ENCODE assay signal across 24 cellular contexts in the genomic region with DNA sequence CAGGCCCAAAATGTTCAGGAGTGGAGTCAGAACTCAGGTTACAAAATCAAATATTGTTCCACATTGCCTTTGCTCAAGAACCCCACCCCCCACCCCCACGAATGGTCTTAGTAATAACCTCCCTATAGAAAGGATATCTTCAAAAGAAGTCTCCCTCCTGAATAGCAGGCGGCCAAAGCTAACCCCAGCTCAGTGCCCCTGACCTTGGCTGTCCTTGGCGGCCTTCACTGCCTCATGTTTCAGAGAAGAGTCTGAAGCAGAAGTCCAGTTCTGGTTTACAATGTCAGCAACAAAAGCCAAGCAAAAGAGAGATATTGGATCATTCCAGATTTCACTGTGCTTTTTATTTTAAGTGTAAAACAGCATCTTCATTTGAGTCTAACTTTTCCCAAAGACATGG.
A peak's percentile ranks its signal among the peaks of the same experiment; 100 is the strongest.
DNase-seq lines count a peak whose midpoint lies in the region; ATAC-seq, FAIRE-seq and TF ChIP-seq lines count a peak whose summit lies in the region.
"Had no signal": no experiment of that assay in that cellular context is flagged by ENCODE, and none has a peak within 500 bp of the region (broad histone marks: within the 10 kb centered on the region; RNA-seq: fewer than 3 reads in every experiment).

No MANE protein-coding gene starts in this region.

- H3K4me3 Mint-ChIP-seq in nephron progenitor cell = no peak overlapping the region
- H3K4me3 Mint-ChIP-seq: CD14-positive monocyte; CD4-positive, alpha-beta memory T cell; CD4-positive, CD25-positive, alpha-beta regulatory T cell; CD8-positive, alpha-beta memory T cell had no signal

- peaks cover 39% of the 10 kb centered on the region for H3K4me1 Mint-ChIP-seq in nephron progenitor cell
- H3K4me1 Mint-ChIP-seq: CD14-positive monocyte; CD4-positive, CD25-positive, alpha-beta regulatory T cell; CD8-positive, alpha-beta memory T cell had no signal

- TF ChIP-seq POLR2A in HepG2 (IDR thresholded peaks at IDR 0.05; ENCODE audit: insufficient read depth in 1 of 2, low read depth in 2 of 2, low read length in 2 of 2) = no peak
- no peak for TF ChIP-seq POLR2A in right lobe of liver (IDR thresholded peaks at IDR 0.05)
- no peak for TF ChIP-seq POLR2A in gastrocnemius medialis (IDR thresholded peaks at IDR 0.05)

- H4K20me1 ChIP-seq in HepG2 (ENCODE audit: insufficient read depth, low read length) (no peaks in the 10 kb centered on the region), hepatocyte (ENCODE audit: insufficient read depth, poor library complexity, severe bottlenecking) (no peaks in the 10 kb centered on the region)
- H4K20me1 ChIP-seq: BLaER1 had no signal

- TF ChIP-seq EP300 in HepG2 (IDR thresholded peaks at IDR 0.05; ENCODE audit: low read depth in 2 of 2, low read length in 2 of 2) = no peak
- no peak for TF ChIP-seq EP300 in HepG2 (CRISPR knock-in tag; IDR thresholded peaks at IDR 0.05; ENCODE audit: borderline replicate concordance)

- POLR2A ChIA-PET in HepG2 (lab: Yijun Ruan, JAX) = no interaction called here

- no peaks in the 10 kb centered on the region for H3K36me3 Mint-ChIP-seq in nephron progenitor cell (ENCODE audit: low read depth)
- H3K36me3 Mint-ChIP-seq: CD14-positive monocyte; CD4-positive, alpha-beta memory T cell; CD4-positive, CD25-positive, alpha-beta regulatory T cell; CD8-positive, alpha-beta memory T cell had no signal

- no peak for DNase-seq in HepG2 (ENCODE audit: low spot score)
- DNase-seq in right lobe of liver = no peak
- no peak for DNase-seq in nephron progenitor cell
- DNase-seq in gastrocnemius medialis = no peak
- DNase-seq in hepatocyte (ENCODE audit: low spot score) = no peak
- DNase-seq: 8988T; ACHN; BE2C; C1 segment of cervical spinal cord; Calu3; CD4-positive, alpha-beta memory T cell; CD4-positive, CD25-positive, alpha-beta regulatory T cell; CD8-positive, alpha-beta memory T cell; COR-L47; DMS79 treated with DMSO at 0.1 percent for 48 hours; GF-D8 had no signal

- 31% methylated on average over 3 of the region's 3 CpGs for WGBS in HepG2 (ENCODE audit: low lambda C conversion rate)
- WGBS in right lobe of liver (ENCODE audit: insufficient coverage, low coverage, low lambda C conversion rate, missing lambda C conversion rate) = 87% methylated on average over 3 of the region's 3 CpGs
- WGBS in hepatocyte (ENCODE audit: low lambda C conversion rate, missing lambda C conversion rate) = 99% methylated on average over 3 of the region's 3 CpGs

- H3K9me3 ChIP-seq in HepG2 (ENCODE audit: low read length) = no peaks in the 10 kb centered on the region
- H3K9me3 ChIP-seq in right lobe of liver = no peaks in the 10 kb centered on the region
- no peaks in the 10 kb centered on the region for H3K9me3 ChIP-seq in gastrocnemius medialis
- H3K9me3 ChIP-seq in hepatocyte (ENCODE audit: low read depth) = no peaks in the 10 kb centered on the region
- H3K9me3 ChIP-seq: BE2C, BLaER1 had no signal

- H3K27ac ChIP-seq in HepG2 (ENCODE audit: extremely low read length, insufficient read depth, low read length) (no peak overlapping the region), right lobe of liver (no peak overlapping the region), gastrocnemius medialis (peak overlapping the region; percentile 59 to 80 (median 77)), hepatocyte (no peak overlapping the region)
- H3K27ac ChIP-seq: BLaER1 had no signal

- H3K9me2 ChIP-seq in hepatocyte (replicated peaks; ENCODE audit: insufficient read depth) = no peaks in the 10 kb centered on the region

- H3K4me1 ChIP-seq in HepG2 (ENCODE audit: insufficient read depth, low read length) = peaks cover 18% of the 10 kb centered on the region; the same call in 1 of the 2 replicates
- H3K4me1 ChIP-seq in right lobe of liver = peaks cover 0 to 4% (median under 1%) of the 10 kb centered on the region in 4 donors
- H3K4me1 ChIP-seq in gastrocnemius medialis = peaks cover 17 to 30% of the 10 kb centered on the region in 2 donors
- peaks cover 5% of the 10 kb centered on the region for H3K4me1 ChIP-seq in hepatocyte (ENCODE audit: insufficient read depth)
- H3K4me1 ChIP-seq: BE2C, BLaER1 had no signal

- H3K79me2 ChIP-seq in HepG2 (ENCODE audit: insufficient read depth, low read length) = no peaks in the 10 kb centered on the region
- no peaks in the 10 kb centered on the region for H3K79me2 ChIP-seq in hepatocyte

- peak overlapping the region; percentile 42 for H3K27ac Mint-ChIP-seq in nephron progenitor cell
- H3K27ac Mint-ChIP-seq: CD4-positive, alpha-beta memory T cell; CD4-positive, CD25-positive, alpha-beta regulatory T cell; CD8-positive, alpha-beta memory T cell had no signal

- H3K36me3 ChIP-seq in HepG2 (replicated peaks in 1 of 2; ENCODE audit: control insufficient read depth in 1 of 2, insufficient read depth in 2 of 2, low read length in 2 of 2) (no peaks in the 10 kb centered on the region), right lobe of liver (no peaks in the 10 kb centered on the region), gastrocnemius medialis (no peaks in the 10 kb centered on the region), hepatocyte (replicated peaks; ENCODE audit: insufficient read depth, low read depth) (no peaks in the 10 kb centered on the region)
- H3K36me3 ChIP-seq: BE2C, BLaER1 had no signal

- CTCF ChIA-PET in HepG2 (lab: Yijun Ruan, JAX; ENCODE audit: low intra/inter-chr PET ratio, low total read pairs) = no interaction called here

- intact Hi-C loops in HepG2 (cut with micrococcal nuclease; ENCODE audit: unreplicated experiment) (no loop called here), right lobe of liver (cut with DNase I) (no loop called here), gastrocnemius medialis (cut with DNase I; ENCODE audit: low total_unique reads) (no loop called here)

- FAIRE-seq in HepG2 (lab: Jason Lieb, UNC) = no peak
- FAIRE-seq: A204.1, D721Med, G401.6, GM12891, GM19239 had no signal

- H3K9me3 Mint-ChIP-seq in nephron progenitor cell = peaks cover 19% of the 10 kb centered on the region
- H3K9me3 Mint-ChIP-seq: CD8-positive, alpha-beta memory T cell had no signal

- no peaks in the 10 kb centered on the region for H3K27me3 ChIP-seq in HepG2 (ENCODE audit: control insufficient read depth in 1 of 2, insufficient read depth in 2 of 2, low read length in 2 of 2)
- H3K27me3 ChIP-seq in right lobe of liver = no peaks in the 10 kb centered on the region
- H3K27me3 ChIP-seq in gastrocnemius medialis = no peaks in the 10 kb centered on the region
- H3K27me3 ChIP-seq in hepatocyte = no peaks in the 10 kb centered on the region
- H3K27me3 ChIP-seq: BE2C, BLaER1 had no signal

- no TSS peak for BruUV-seq in HepG2 (replicated peaks; lab: Mats Ljungman, UMichigan)

- H3K9ac ChIP-seq in HepG2 (ENCODE audit: insufficient read depth, low read depth, low read length) = no peak overlapping the region
- H3K9ac ChIP-seq: BLaER1 had no signal

- in situ Hi-C loops in HepG2 (cut with HindIII; ENCODE audit: extremely low pct_ligation_motif_present, low pct_unique_long_range_greater_than_20kb) = no loop called here
- in situ Hi-C loops in gastrocnemius medialis (cut with MboI; ENCODE audit: low sequenced_read_pairs in 4 of 4) = no loop called here

- H3K27me3 Mint-ChIP-seq in nephron progenitor cell (ENCODE audit: low read depth, poor library complexity) = no peaks in the 10 kb centered on the region
- H3K27me3 Mint-ChIP-seq: CD4-positive, CD25-positive, alpha-beta regulatory T cell had no signal

- ATAC-seq in HepG2 (no peak), right lobe of liver (no peak), gastrocnemius medialis (no peak), GM19463 (IDR thresholded peaks at IDR 0.05; ENCODE audit: unreplicated experiment) (no peak)

- TF ChIP-seq CTCF in HepG2 (CRISPR knock-in tag; IDR thresholded peaks at IDR 0.05) (no peak), right lobe of liver (IDR thresholded peaks at IDR 0.05) (no peak), nephron progenitor cell (IDR thresholded peaks at IDR 0.05) (no peak), gastrocnemius medialis (IDR thresholded peaks at IDR 0.05 in 4 of 5, conservative IDR thresholded peaks at IDR 0.05 in 1 of 5) (no peak), hepatocyte (IDR thresholded peaks at IDR 0.05; ENCODE audit: poor library complexity) (no peak)

- H2AFZ ChIP-seq in HepG2 (ENCODE audit: low read length) (no peak overlapping the region), hepatocyte (no peak overlapping the region)

- H3K4me2 ChIP-seq in HepG2 (ENCODE audit: low read depth, low read length) = no peak overlapping the region
- H3K4me2 ChIP-seq in hepatocyte = no peak overlapping the region
- H3K4me2 ChIP-seq: BLaER1 had no signal

- TF ChIP-seq RAD21 in HepG2 (CRISPR knock-in tag; IDR thresholded peaks at IDR 0.05) = no peak

- H3K4me3 ChIP-seq in HepG2 (replicated peaks in 1 of 3; ENCODE audit: insufficient read depth in 1 of 3, low read depth in 2 of 3, low read length in 3 of 3) (no peak overlapping the region), right lobe of liver (no peak overlapping the region), gastrocnemius medialis (no peak overlapping the region), hepatocyte (no peak overlapping the region)
- H3K4me3 ChIP-seq: BLaER1 had no signal

TF ChIP-seq in HepG2, 621 proteins besides CTCF, POLR2A, EP300 and RAD21:
- TF ChIP-seq ZNF468 (CRISPR knock-in tag; IDR thresholded peaks at IDR 0.05) = no peak
- 0 out of 2 replicates have a peak, but pooled peaks have one; percentile 14 for TF ChIP-seq ZMYM4 (CRISPR knock-in tag; IDR thresholded peaks at IDR 0.05)
- TF ChIP-seq ESRRA (CRISPR knock-in tag; IDR thresholded peaks at IDR 0.05; ENCODE audit: low read depth) = peak; percentile 42; the same call in 1 of the 2 replicates

Comparison
In these comparisons a context has a peak if more than half of its experiments do, and no peak if none do; other contexts are left out.
1. H3K27ac ChIP-seq: peak in gastrocnemius medialis (4 of 4); none in HepG2 (single experiment), right lobe of liver (0 of 3) and hepatocyte (single experiment).